Comparison of ENCODE assay signal across 1 cellular context in genomic region chr11:407651-408080, GRCh38.
TF ChIP-seq lines count a peak whose summit lies in the region.

No MANE protein-coding gene starts in this region.

TF ChIP-seq in HCT116, 20 proteins besides CTCF, POLR2A, EP300 and RAD21:
- TF ChIP-seq ELF1 (IDR thresholded peaks at IDR 0.05; ENCODE audit: borderline replicate concordance, low read depth) (no peak), ZBTB33 (IDR thresholded peaks at IDR 0.05; ENCODE audit: extremely low read depth, insufficient replicate concordance, low read length) (no peak), JUND (IDR thresholded peaks at IDR 0.05) (no peak), POLR2AphosphoS5 (IDR thresholded peaks at IDR 0.05; ENCODE audit: low read depth, low read length) (no peak), ZNF274 (IDR thresholded peaks at IDR 0.05; ENCODE audit: low read depth, low read length) (no peak), ATF3 (IDR thresholded peaks at IDR 0.05) (no peak), SIN3A (IDR thresholded peaks at IDR 0.05; ENCODE audit: low read depth) (no peak)
- TF ChIP-seq, protein P1, sequence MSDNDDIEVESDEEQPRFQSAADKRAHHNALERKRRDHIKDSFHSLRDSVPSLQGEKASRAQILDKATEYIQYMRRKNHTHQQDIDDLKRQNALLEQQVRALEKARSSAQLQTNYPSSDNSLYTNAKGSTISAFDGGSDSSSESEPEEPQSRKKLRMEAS (IDR thresholded peaks at IDR 0.05), result no peak
- TF ChIP-seq, protein P2, sequence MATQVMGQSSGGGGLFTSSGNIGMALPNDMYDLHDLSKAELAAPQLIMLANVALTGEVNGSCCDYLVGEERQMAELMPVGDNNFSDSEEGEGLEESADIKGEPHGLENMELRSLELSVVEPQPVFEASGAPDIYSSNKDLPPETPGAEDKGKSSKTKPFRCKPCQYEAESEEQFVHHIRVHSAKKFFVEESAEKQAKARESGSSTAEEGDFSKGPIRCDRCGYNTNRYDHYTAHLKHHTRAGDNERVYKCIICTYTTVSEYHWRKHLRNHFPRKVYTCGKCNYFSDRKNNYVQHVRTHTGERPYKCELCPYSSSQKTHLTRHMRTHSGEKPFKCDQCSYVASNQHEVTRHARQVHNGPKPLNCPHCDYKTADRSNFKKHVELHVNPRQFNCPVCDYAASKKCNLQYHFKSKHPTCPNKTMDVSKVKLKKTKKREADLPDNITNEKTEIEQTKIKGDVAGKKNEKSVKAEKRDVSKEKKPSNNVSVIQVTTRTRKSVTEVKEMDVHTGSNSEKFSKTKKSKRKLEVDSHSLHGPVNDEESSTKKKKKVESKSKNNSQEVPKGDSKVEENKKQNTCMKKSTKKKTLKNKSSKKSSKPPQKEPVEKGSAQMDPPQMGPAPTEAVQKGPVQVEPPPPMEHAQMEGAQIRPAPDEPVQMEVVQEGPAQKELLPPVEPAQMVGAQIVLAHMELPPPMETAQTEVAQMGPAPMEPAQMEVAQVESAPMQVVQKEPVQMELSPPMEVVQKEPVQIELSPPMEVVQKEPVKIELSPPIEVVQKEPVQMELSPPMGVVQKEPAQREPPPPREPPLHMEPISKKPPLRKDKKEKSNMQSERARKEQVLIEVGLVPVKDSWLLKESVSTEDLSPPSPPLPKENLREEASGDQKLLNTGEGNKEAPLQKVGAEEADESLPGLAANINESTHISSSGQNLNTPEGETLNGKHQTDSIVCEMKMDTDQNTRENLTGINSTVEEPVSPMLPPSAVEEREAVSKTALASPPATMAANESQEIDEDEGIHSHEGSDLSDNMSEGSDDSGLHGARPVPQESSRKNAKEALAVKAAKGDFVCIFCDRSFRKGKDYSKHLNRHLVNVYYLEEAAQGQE (IDR thresholded peaks at IDR 0.05; ENCODE audit: low read depth), result no peak
